In genomic region chr11:36751996-36752395, GRCh38 we compare ENCODE assay signal across 35 cellular contexts.
"Had no signal": no experiment of that assay in that cellular context is flagged by ENCODE, and none has a peak within 500 bp of the region (broad histone marks: within the 10 kb centered on the region; RNA-seq: fewer than 3 reads in every experiment).

No MANE protein-coding gene starts in this region.

- H3K9me3 Mint-ChIP-seq: activated B cell treated with CpG ODN at 0.5 μM for 24 hours; activated CD4-positive, alpha-beta memory T cell treated with anti-CD3 and anti-CD28 coated beads for 36 hours; activated CD4-positive, alpha-beta T cell treated with anti-CD3 and anti-CD28 coated beads, Interleukin-2, amount 10 ng/mL, durations not matched to agents 24 days and 14 days; activated CD8-positive, alpha-beta T cell treated with anti-CD3 and anti-CD28 coated beads for 36 hours; activated naive CD4-positive, alpha-beta T cell treated with anti-CD3 and anti-CD28 coated beads for 36 hours; activated naive CD4-positive, alpha-beta T cell treated with anti-CD3 and anti-CD28 coated beads, Interleukin-2, amount 50 U/mL, for 72 hours; activated naive CD8-positive, alpha-beta T cell treated with anti-CD3 and anti-CD28 coated beads for 36 hours; activated T-cell treated with anti-CD3 and anti-CD28 coated beads, Interleukin-2, amount 50 U/mL, for 4 hours; activated T-cell treated with anti-CD3 and anti-CD28 coated beads, Interleukin-2, amount 50 U/mL, for 72 hours; activated T-helper 1 cell treated with anti-CD3 and anti-CD28 coated beads, Interleukin-12 subunit alpha, Interleukin-12 subunit beta, Interleukin-2, Interleukin-4 antibody, amounts not matched to agents 30 ng/mL and 10 ng/mL and 1 ng/mL, durations not matched to agents 14 hours and 24 hours and 36 hours; activated T-helper 17 cell treated with anti-CD3 and anti-CD28 coated beads, Interleukin-2, amount 50 U/mL, for 72 hours; T-helper 2 cell treated with Interferon-gamma antibody and Interleukin-4, amounts not matched to agents 5 μg/mL and 100 μg/mL, for 36 hours had no signal

- H3K36me3 ChIP-seq: adrenal gland, brain microvascular endothelial cell, breast epithelium had no signal

- ATAC-seq: activated CD8-positive, alpha-beta T cell treated with anti-CD3 and anti-CD28 coated beads for 36 hours; activated naive CD4-positive, alpha-beta T cell treated with anti-CD3 and anti-CD28 coated beads, Interleukin-2, amount 50 U/mL, for 72 hours; activated T-cell treated with anti-CD3 and anti-CD28 coated beads, Interleukin-2, amount 50 U/mL, for 4 hours; activated T-cell treated with anti-CD3 and anti-CD28 coated beads, Interleukin-2, amount 50 U/mL, for 72 hours; activated T-helper 17 cell treated with anti-CD3 and anti-CD28 coated beads, Interleukin-2, amount 50 U/mL, for 72 hours; body of pancreas had no signal

- H3K4me3 Mint-ChIP-seq: activated B cell treated with CpG ODN at 0.5 μM for 24 hours; activated CD4-positive, alpha-beta memory T cell treated with anti-CD3 and anti-CD28 coated beads for 36 hours; activated CD4-positive, alpha-beta T cell treated with anti-CD3 and anti-CD28 coated beads, Interleukin-2, amount 10 ng/mL, durations not matched to agents 24 days and 14 days; activated CD8-positive, alpha-beta T cell treated with anti-CD3 and anti-CD28 coated beads for 36 hours; activated naive CD4-positive, alpha-beta T cell treated with anti-CD3 and anti-CD28 coated beads for 36 hours; activated naive CD8-positive, alpha-beta T cell treated with anti-CD3 and anti-CD28 coated beads for 36 hours; activated T-cell treated with anti-CD3 and anti-CD28 coated beads, Interleukin-2, amount 50 U/mL, for 4 hours; activated T-cell treated with anti-CD3 and anti-CD28 coated beads, Interleukin-2, amount 50 U/mL, for 72 hours; activated T-helper 1 cell treated with anti-CD3 and anti-CD28 coated beads, Interleukin-12 subunit alpha, Interleukin-12 subunit beta, Interleukin-2, Interleukin-4 antibody, amounts not matched to agents 30 ng/mL and 10 ng/mL and 1 ng/mL, durations not matched to agents 14 hours and 24 hours and 36 hours; activated T-helper 17 cell treated with anti-CD3 and anti-CD28 coated beads, Interleukin-2, amount 50 U/mL, for 72 hours; T-helper 2 cell treated with Interferon-gamma antibody and Interleukin-4, amounts not matched to agents 5 μg/mL and 100 μg/mL, for 36 hours had no signal

- H3K27me3 ChIP-seq: adrenal gland, body of pancreas, brain microvascular endothelial cell had no signal

- H3K4me1 ChIP-seq: adrenal gland, breast epithelium had no signal

- H3K27ac Mint-ChIP-seq: activated B cell treated with CpG ODN at 0.5 μM for 24 hours; activated CD4-positive, alpha-beta memory T cell treated with anti-CD3 and anti-CD28 coated beads for 36 hours; activated CD4-positive, alpha-beta T cell treated with anti-CD3 and anti-CD28 coated beads, Interleukin-2, amount 10 ng/mL, durations not matched to agents 24 days and 14 days; activated CD8-positive, alpha-beta T cell treated with anti-CD3 and anti-CD28 coated beads for 36 hours; activated naive CD4-positive, alpha-beta T cell treated with anti-CD3 and anti-CD28 coated beads for 36 hours; activated naive CD4-positive, alpha-beta T cell treated with anti-CD3 and anti-CD28 coated beads, Interleukin-2, amount 50 U/mL, for 72 hours; activated naive CD8-positive, alpha-beta T cell treated with anti-CD3 and anti-CD28 coated beads for 36 hours; activated T-cell treated with anti-CD3 and anti-CD28 coated beads, Interleukin-2, amount 50 U/mL, for 72 hours; activated T-helper 1 cell treated with anti-CD3 and anti-CD28 coated beads, Interleukin-12 subunit alpha, Interleukin-12 subunit beta, Interleukin-2, Interleukin-4 antibody, amounts not matched to agents 30 ng/mL and 10 ng/mL and 1 ng/mL, durations not matched to agents 14 hours and 24 hours and 36 hours; activated T-helper 17 cell treated with anti-CD3 and anti-CD28 coated beads, Interleukin-2, amount 50 U/mL, for 72 hours; T-helper 2 cell treated with Interferon-gamma antibody and Interleukin-4, amounts not matched to agents 5 μg/mL and 100 μg/mL, for 36 hours had no signal

- H3K4me3 ChIP-seq: adrenal gland, body of pancreas, breast epithelium had no signal

- DNase-seq: activated B cell treated with CpG ODN at 0.5 μM for 24 hours; activated CD4-positive, alpha-beta memory T cell treated with anti-CD3 and anti-CD28 coated beads for 36 hours; activated CD4-positive, alpha-beta T cell treated with anti-CD3 and anti-CD28 coated beads for 4 hours; activated CD4-positive, alpha-beta T cell treated with anti-CD3 and anti-CD28 coated beads, Interleukin-2, amount 10 ng/mL, durations not matched to agents 24 days and 14 days; activated CD4-positive, alpha-beta T cell treated with anti-CD3 and anti-CD28 coated beads, Interleukin-2, amount 50 U/mL, for 1 hour; activated CD4-positive, alpha-beta T cell treated with anti-CD3 and anti-CD28 coated beads, Interleukin-2, amount 50 U/mL, for 4 hours; activated CD4-positive, CD25-positive, alpha-beta regulatory T cell treated with anti-CD3 and anti-CD28 coated beads, Interleukin-2, amount 50 U/mL, for 72 hours; activated CD8-positive, alpha-beta memory T cell treated with anti-CD3 and anti-CD28 coated beads, Interleukin-2, amount 50 U/mL, for 4 hours; activated CD8-positive, alpha-beta T cell treated with anti-CD3 and anti-CD28 coated beads for 36 hours; activated effector memory CD4-positive, alpha-beta T cell treated with anti-CD3 and anti-CD28 coated beads, Interleukin-2, amount 50 U/mL, for 16 hours; activated gamma-delta T cell treated with Interleukin-2 at 50 U/mL for 16 hours; activated naive CD4-positive, alpha-beta T cell; activated naive CD4-positive, alpha-beta T cell treated with anti-CD3 and anti-CD28 coated beads for 36 hours; activated naive CD4-positive, alpha-beta T cell treated with anti-CD3 and anti-CD28 coated beads, Interleukin-2, amount 50 U/mL, for 16 hours; activated naive CD8-positive, alpha-beta T cell treated with anti-CD3 and anti-CD28 coated beads for 36 hours; activated T-cell treated with anti-CD3 and anti-CD28 coated beads for 4 hours; activated T-cell treated with anti-CD3 and anti-CD28 coated beads, Interleukin-2, amount 50 U/mL, for 1 hour; activated T-cell treated with anti-CD3 and anti-CD28 coated beads, Interleukin-2, amount 50 U/mL, for 4 hours; activated T-cell treated with anti-CD3 and anti-CD28 coated beads, Interleukin-2, amount 50 U/mL, for 72 hours; adrenal gland; amniotic stem cell; aorta; brain microvascular endothelial cell; central memory CD4-positive, alpha-beta T cell; T-helper 2 cell; T-helper 9 cell had no signal

- H3K9me3 ChIP-seq: adrenal gland, body of pancreas, breast epithelium had no signal

- H3K27ac ChIP-seq: adrenal gland, body of pancreas, brain microvascular endothelial cell, breast epithelium, VCaP had no signal

- H3K4me1 Mint-ChIP-seq: activated B cell treated with CpG ODN at 0.5 μM for 24 hours; activated CD4-positive, alpha-beta T cell treated with anti-CD3 and anti-CD28 coated beads, Interleukin-2, amount 10 ng/mL, durations not matched to agents 24 days and 14 days; activated naive CD8-positive, alpha-beta T cell treated with anti-CD3 and anti-CD28 coated beads for 36 hours; activated T-helper 17 cell treated with anti-CD3 and anti-CD28 coated beads, Interleukin-2, amount 50 U/mL, for 72 hours had no signal

- FAIRE-seq: astrocyte, TTC549 had no signal

- H3K36me3 Mint-ChIP-seq: activated CD4-positive, alpha-beta memory T cell treated with anti-CD3 and anti-CD28 coated beads for 36 hours; activated naive CD4-positive, alpha-beta T cell treated with anti-CD3 and anti-CD28 coated beads, Interleukin-2, amount 50 U/mL, for 72 hours; activated naive CD8-positive, alpha-beta T cell treated with anti-CD3 and anti-CD28 coated beads for 36 hours had no signal
